10 cellular contexts compared by ENCODE assay signal in the genomic region with DNA sequence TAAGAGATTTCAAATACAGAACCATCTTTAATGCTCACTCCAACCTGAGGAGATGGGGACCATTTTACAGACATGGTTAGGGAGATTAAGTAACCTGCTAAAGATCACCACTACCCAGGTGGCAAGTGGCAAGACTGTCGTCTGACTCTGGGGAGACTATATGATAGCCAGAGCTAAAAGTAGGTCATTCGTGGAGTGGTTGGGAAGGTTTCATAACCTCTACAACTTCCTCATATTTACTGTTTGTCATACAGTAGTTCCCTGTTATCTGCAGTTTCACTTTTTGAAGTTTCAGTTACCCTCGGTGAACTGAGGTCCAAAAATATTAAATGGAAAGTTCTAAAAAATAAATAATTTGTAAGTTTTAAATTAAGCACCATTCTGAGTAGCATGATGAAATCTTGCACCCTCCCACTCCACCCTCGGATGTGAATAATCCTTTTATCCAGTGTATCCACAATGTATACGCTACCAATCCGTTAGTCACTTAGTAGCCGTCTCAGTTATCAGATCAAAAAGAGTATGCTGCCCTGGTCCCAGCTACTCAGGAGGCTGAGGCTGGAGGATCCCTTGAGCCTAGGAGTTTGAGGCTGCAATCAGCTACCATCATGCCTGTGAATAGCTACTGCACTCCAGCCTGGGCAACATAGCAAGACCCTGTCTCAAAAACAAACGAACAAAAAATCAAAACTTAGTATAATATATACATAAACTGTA. TPM values are rescaled to one million over a fixed set of nuclear protein-coding genes. Genes with fewer than 3 reads are reported as not detected.
DNase-seq lines count a peak whose midpoint lies in the region; ATAC-seq, FAIRE-seq and TF ChIP-seq lines count a peak whose summit lies in the region.
"Had no signal": no experiment of that assay in that cellular context is flagged by ENCODE, and none has a peak within 500 bp of the region (broad histone marks: within the 10 kb centered on the region; RNA-seq: fewer than 3 reads in every experiment).

No MANE protein-coding gene starts in this region.

- intact Hi-C loops in GM12878 (cut with micrococcal nuclease; ENCODE audit: unreplicated experiment): loop anchor here (5.0 kb wide), 1 partner anchor 40 kb away; the partner anchor contains the start of gene FRA10AC1

- no peaks in the 10 kb centered on the region for H3K79me2 ChIP-seq in GM12878 (ENCODE audit: control insufficient read depth, insufficient read depth, low read length)

- H3K36me3 Mint-ChIP-seq in nephron progenitor cell (ENCODE audit: low read depth): no peaks in the 10 kb centered on the region

- no TSS peak for BruUV-seq in GM12878 (replicated peaks; lab: Mats Ljungman, UMichigan)

- peak overlapping the region; percentile 73 for H3K4me2 ChIP-seq in GM12878 (ENCODE audit: control insufficient read depth, insufficient read depth)

- no peaks in the 10 kb centered on the region for H3K36me3 ChIP-seq in GM12878 (ENCODE audit: control insufficient read depth in 2 of 2, insufficient read depth in 2 of 2, low read length in 1 of 2)
- no peaks in the 10 kb centered on the region for H3K36me3 ChIP-seq in HAP-1 (replicated peaks)

- H2AFZ ChIP-seq in GM12878 (ENCODE audit: control insufficient read depth, low read depth, low read length): no peak overlapping the region

- no peak overlapping the region for H3K27ac Mint-ChIP-seq in nephron progenitor cell

- TF ChIP-seq RAD21 in GM12878 (IDR thresholded peaks at IDR 0.05; ENCODE audit: insufficient read depth, low read depth, low read length): no peak

- H3K9me3 ChIP-seq in GM12878 (replicated peaks; ENCODE audit: control insufficient read depth, insufficient read depth, low read length) (no peaks in the 10 kb centered on the region), HAP-1 (no peaks in the 10 kb centered on the region)

- in situ Hi-C loops in GM12878 (cut with MboI): no loop called here
- in situ Hi-C loops in HAP-1 (cut with MboI; ENCODE audit: low sequenced_read_pairs): no loop called here

- H3K4me1 Mint-ChIP-seq in nephron progenitor cell: peaks cover 21% of the 10 kb centered on the region

- TF ChIP-seq POLR2A in GM12891 (IDR thresholded peaks at IDR 0.05; ENCODE audit: low read depth, low read length) (no peak), GM12878 (IDR thresholded peaks at IDR 0.05; ENCODE audit: low read depth, low read length) (no peak)

- H3K4me1 ChIP-seq in GM12878 (ENCODE audit: control insufficient read depth, insufficient read depth, low read length) (no peaks in the 10 kb centered on the region; the same call in none of the 2 replicates), HAP-1 (no peaks in the 10 kb centered on the region)

- H3K9me3 Mint-ChIP-seq in nephron progenitor cell: no peaks in the 10 kb centered on the region

- 0 out of 4 replicates have a peak, but pooled peaks of 1 of the 2 experiments have one; percentile 42 for TF ChIP-seq EP300 in GM12878 (IDR thresholded peaks at IDR 0.05; ENCODE audit: borderline replicate concordance in 1 of 2, control insufficient read depth in 1 of 2, low read depth in 2 of 2, low read length in 2 of 2)

- no peak for DNase-seq in GM12891 (ENCODE audit: insufficient read length, low spot score)
- DNase-seq in GM12878 (ENCODE audit: low read depth, low spot score): peak; percentile 52
- no peak for DNase-seq in nephron progenitor cell
- DNase-seq in HAP-1 (ENCODE audit: low spot score in 2 of 2): no peak
- no peak for DNase-seq in NCI-H510A treated with DMSO at 0.1 percent for 48 hours (lab: John Stamatoyannopoulos, UW)
- DNase-seq in NCI-H1417 (lab: John Stamatoyannopoulos, UW): no peak
- DNase-seq: mesendoderm had no signal

- H4K20me1 ChIP-seq in GM12878 (ENCODE audit: control insufficient read depth, insufficient read depth): no peaks in the 10 kb centered on the region

- 23% methylated on average over 8 of the region's 8 CpGs for WGBS in GM12878 (ENCODE audit: insufficient coverage, insufficient replicate concordance, low lambda C conversion rate, missing lambda C conversion rate)

- no peak overlapping the region for H3K4me3 Mint-ChIP-seq in nephron progenitor cell

- TF ChIP-seq CTCF in GM12878 (IDR thresholded peaks at IDR 0.05 in 2 of 3, conservative IDR thresholded peaks at IDR 0.05 in 1 of 3; ENCODE audit: control insufficient read depth in 2 of 3, extremely low read depth in 1 of 3, insufficient read depth in 1 of 3, low read depth in 3 of 3, low read length in 3 of 3) (no peak), nephron progenitor cell (IDR thresholded peaks at IDR 0.05) (no peak)

- H3K27me3 Mint-ChIP-seq in nephron progenitor cell (ENCODE audit: low read depth, poor library complexity): peaks cover 4% of the 10 kb centered on the region

- RAD21 ChIA-PET in GM12878 (lab: Charles Lee; ENCODE audit: unreplicated experiment): interaction anchor here (1.0 to 2.2 kb wide), 3 partner anchors 24 to 40 kb away, joined by 3 to 6 read pairs (median 4); partner anchors contain the start of gene FRA10AC1

- CTCF ChIA-PET in GM12878 (lab: Yijun Ruan, JAX): interaction anchor here (1.0 to 2.2 kb wide), 5 partner anchors 27 to 49 kb away, joined by 3 to 9 read pairs (median 3); partner anchors contain the start of gene FRA10AC1

- no peak overlapping the region for H3K27ac ChIP-seq in GM12878 (ENCODE audit: control insufficient read depth, insufficient read depth)

- peak; percentile 89 for FAIRE-seq in GM12891 (lab: Jason Lieb, UNC)
- no peak for FAIRE-seq in GM12878 (lab: Jason Lieb, UNC)
- FAIRE-seq: RCC 7860 had no signal

- POLR2A ChIA-PET in GM12878 (lab: Charles Lee): no interaction called here

- no peaks in the 10 kb centered on the region for H3K27me3 ChIP-seq in GM12878 (replicated peaks in 1 of 2; ENCODE audit: control insufficient read depth in 2 of 2, insufficient read depth in 2 of 2, low read length in 1 of 2)
- peaks cover 16% of the 10 kb centered on the region; the same call in 1 of the 2 replicates for H3K27me3 ChIP-seq in HAP-1 (ENCODE audit: low read depth)

- SMC1A ChIA-PET in GM12878 (lab: Charles Lee; ENCODE audit: uncharacterized antibody, unreplicated experiment): interaction anchor here (1.0 to 3.7 kb wide), 4 partner anchors 11 to 73 kb away, joined by 3 to 13 read pairs (median 4); no protein-coding TSS in a partner anchor

- ATAC-seq in GM21576 (IDR thresholded peaks at IDR 0.05; ENCODE audit: unreplicated experiment) (peak; percentile 75), HG03469 (IDR thresholded peaks at IDR 0.05; ENCODE audit: unreplicated experiment) (peak; percentile 93), GM12878 (peak; percentile 97)

- H3K4me3 ChIP-seq in GM12878 (peak overlapping the region; percentile 24; the same call in 1 of the 2 replicates), HAP-1 (no peak overlapping the region)

- no peak overlapping the region for H3K9ac ChIP-seq in GM12878 (ENCODE audit: control insufficient read depth, insufficient read depth, low read length)

TF ChIP-seq in GM12891, 5 proteins besides CTCF, POLR2A, EP300 and RAD21:
- TF ChIP-seq POU2F2 (IDR thresholded peaks at IDR 0.05; ENCODE audit: low read depth, low read length) (no peak), SPI1 (IDR thresholded peaks at IDR 0.05; ENCODE audit: low read depth, low read length) (peak; percentile 35; the same call in 1 of the 2 replicates)

TF ChIP-seq in GM12878, 131 proteins besides CTCF, POLR2A, EP300 and RAD21 (continues in another document):
- TF ChIP-seq SPI1 (IDR thresholded peaks at IDR 0.05; ENCODE audit: borderline replicate concordance, insufficient read depth, low read depth, low read length) (peak; percentile 29; the same call in 1 of the 2 replicates), ZNF217 (IDR thresholded peaks at IDR 0.05) (no peak)

RNA-seq across cellular contexts. Expression of gene LGI1, which starts 14.9 kb away (rescaled TPM):
- not detected for polyA plus RNA-seq in GM12891 (2012; ENCODE audit: low read depth, missing spikeins)
- not detected in 2 replicates for total RNA-seq in GM12878 (2013; cell fraction: nucleolus; rRNA removed)
- total RNA-seq in GM12878 (2014; rRNA removed): not detected in 2 replicates
- not detected in 2 replicates for total RNA-seq in GM12878 (2014; rRNA removed; fragmentation: Illumina TruSeq; extraction: Trizol)
- not detected in 2 replicates for total RNA-seq in GM12878 (2021)
- polyA plus RNA-seq in GM12878 (2011; ENCODE audit: low read depth): not detected
- polyA plus RNA-seq in GM12878 (2011; rRNA removed): 0.04 TPM in 1 of 2 replicates, not detected in the other
- polyA plus RNA-seq in GM12878 (2011; cell fraction: cytosol; rRNA removed): 0.16 TPM in 1 of 2 replicates, not detected in the other
- polyA plus RNA-seq in GM12878 (2011; cell fraction: nucleus; rRNA removed): not detected in 2 replicates
- 0.06 TPM in 1 of 2 replicates, not detected in the other for polyA plus RNA-seq in GM12878 (2012)
- not detected in 2 replicates for polyA plus RNA-seq in GM12878 (2014; fragmentation: Illumina TruSeq; extraction: Trizol)
- not detected for polyA plus RNA-seq in GM12878 (2014; fragmentation: Nextera tagmentation; extraction: Ambion mirVana)
- not detected in 2 replicates for polyA plus RNA-seq in GM12878 (2014; rRNA removed)
- not detected for polyA plus RNA-seq in GM12878 (2016; fragmentation: Nextera tagmentation; extraction: Ambion mirVana)
- not detected in 2 replicates for polyA minus RNA-seq in GM12878 (2011; rRNA and poly(A)+ RNA removed)
- not detected in 2 replicates for polyA minus RNA-seq in GM12878 (2011; cell fraction: cytosol; rRNA and poly(A)+ RNA removed)
- polyA minus RNA-seq in GM12878 (2011; cell fraction: nucleus; rRNA and poly(A)+ RNA removed): not detected in 2 replicates

RNA-seq across cellular contexts. Expression of gene FRA10AC1, which starts 40.4 kb away (rescaled TPM):
- polyA plus RNA-seq in GM12891 (2012; ENCODE audit: low read depth, missing spikeins): 12.3 TPM
- total RNA-seq in GM12878 (2013; cell fraction: nucleolus; rRNA removed): 120 and 179 TPM in 2 replicates
- total RNA-seq in GM12878 (2014; rRNA removed): 8.5 and 8.9 TPM in 2 replicates
- total RNA-seq in GM12878 (2014; rRNA removed; fragmentation: Illumina TruSeq; extraction: Trizol): 9.8 and 11.0 TPM in 2 replicates
- 7.3 and 9.7 TPM in 2 replicates for total RNA-seq in GM12878 (2021)
- polyA plus RNA-seq in GM12878 (2011; ENCODE audit: low read depth): 3.8 TPM
- 18.1 and 33.3 TPM in 2 replicates for polyA plus RNA-seq in GM12878 (2011; rRNA removed)
- 2.0 and 10.9 TPM in 2 replicates for polyA plus RNA-seq in GM12878 (2011; cell fraction: cytosol; rRNA removed)
- 20.2 and 26.3 TPM in 2 replicates for polyA plus RNA-seq in GM12878 (2011; cell fraction: nucleus; rRNA removed)
- polyA plus RNA-seq in GM12878 (2012): 11.8 and 15.9 TPM in 2 replicates
- 13.3 and 20.6 TPM in 2 replicates for polyA plus RNA-seq in GM12878 (2014; fragmentation: Illumina TruSeq; extraction: Trizol)
- 10 to 100 TPM in 1 of 2 experiments, 1 to 10 TPM in 1; 5.3 to 10.8 TPM for polyA plus RNA-seq in GM12878 (2014; fragmentation: Nextera tagmentation; extraction: Ambion mirVana)
- polyA plus RNA-seq in GM12878 (2014; rRNA removed): 6.6 and 10.0 TPM in 2 replicates
- polyA plus RNA-seq in GM12878 (2016; fragmentation: Nextera tagmentation; extraction: Ambion mirVana): 10 to 100 TPM in 1 of 2 experiments, 1 to 10 TPM in 1; 9.8 to 11.0 TPM
- 8.3 and 8.4 TPM in 2 replicates for polyA minus RNA-seq in GM12878 (2011; rRNA and poly(A)+ RNA removed)
- polyA minus RNA-seq in GM12878 (2011; cell fraction: cytosol; rRNA and poly(A)+ RNA removed): 2.8 and 3.1 TPM in 2 replicates
- polyA minus RNA-seq in GM12878 (2011; cell fraction: nucleus; rRNA and poly(A)+ RNA removed): 21.9 and 34.9 TPM in 2 replicates
